ENCODE assay signal across 1 cellular context in the genomic region with DNA sequence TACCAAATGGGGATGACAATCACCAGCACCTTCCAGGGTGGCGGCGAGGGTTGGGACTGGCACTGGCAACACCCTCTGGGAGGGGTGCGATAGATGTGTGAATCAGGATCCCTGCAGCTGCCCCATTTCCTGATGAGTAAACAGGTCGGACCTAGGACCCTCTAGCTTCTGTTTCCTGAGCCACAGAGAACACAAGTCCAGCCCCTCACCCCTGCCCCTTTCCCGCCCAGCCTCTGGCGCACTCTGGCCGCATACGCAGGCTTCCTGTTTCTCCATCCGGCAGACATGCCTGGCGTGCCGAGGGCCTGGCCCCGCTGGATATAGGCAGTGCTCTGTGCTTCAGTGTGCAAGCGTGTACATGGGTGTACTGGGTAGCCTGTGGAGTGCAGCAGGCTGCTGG.
TF ChIP-seq lines count a peak whose summit lies in the region.

No MANE protein-coding gene starts in this region.

TF ChIP-seq in GM23338, 12 proteins besides CTCF, POLR2A, EP300 and RAD21 (continued from another document):
- TF ChIP-seq, protein P1, sequence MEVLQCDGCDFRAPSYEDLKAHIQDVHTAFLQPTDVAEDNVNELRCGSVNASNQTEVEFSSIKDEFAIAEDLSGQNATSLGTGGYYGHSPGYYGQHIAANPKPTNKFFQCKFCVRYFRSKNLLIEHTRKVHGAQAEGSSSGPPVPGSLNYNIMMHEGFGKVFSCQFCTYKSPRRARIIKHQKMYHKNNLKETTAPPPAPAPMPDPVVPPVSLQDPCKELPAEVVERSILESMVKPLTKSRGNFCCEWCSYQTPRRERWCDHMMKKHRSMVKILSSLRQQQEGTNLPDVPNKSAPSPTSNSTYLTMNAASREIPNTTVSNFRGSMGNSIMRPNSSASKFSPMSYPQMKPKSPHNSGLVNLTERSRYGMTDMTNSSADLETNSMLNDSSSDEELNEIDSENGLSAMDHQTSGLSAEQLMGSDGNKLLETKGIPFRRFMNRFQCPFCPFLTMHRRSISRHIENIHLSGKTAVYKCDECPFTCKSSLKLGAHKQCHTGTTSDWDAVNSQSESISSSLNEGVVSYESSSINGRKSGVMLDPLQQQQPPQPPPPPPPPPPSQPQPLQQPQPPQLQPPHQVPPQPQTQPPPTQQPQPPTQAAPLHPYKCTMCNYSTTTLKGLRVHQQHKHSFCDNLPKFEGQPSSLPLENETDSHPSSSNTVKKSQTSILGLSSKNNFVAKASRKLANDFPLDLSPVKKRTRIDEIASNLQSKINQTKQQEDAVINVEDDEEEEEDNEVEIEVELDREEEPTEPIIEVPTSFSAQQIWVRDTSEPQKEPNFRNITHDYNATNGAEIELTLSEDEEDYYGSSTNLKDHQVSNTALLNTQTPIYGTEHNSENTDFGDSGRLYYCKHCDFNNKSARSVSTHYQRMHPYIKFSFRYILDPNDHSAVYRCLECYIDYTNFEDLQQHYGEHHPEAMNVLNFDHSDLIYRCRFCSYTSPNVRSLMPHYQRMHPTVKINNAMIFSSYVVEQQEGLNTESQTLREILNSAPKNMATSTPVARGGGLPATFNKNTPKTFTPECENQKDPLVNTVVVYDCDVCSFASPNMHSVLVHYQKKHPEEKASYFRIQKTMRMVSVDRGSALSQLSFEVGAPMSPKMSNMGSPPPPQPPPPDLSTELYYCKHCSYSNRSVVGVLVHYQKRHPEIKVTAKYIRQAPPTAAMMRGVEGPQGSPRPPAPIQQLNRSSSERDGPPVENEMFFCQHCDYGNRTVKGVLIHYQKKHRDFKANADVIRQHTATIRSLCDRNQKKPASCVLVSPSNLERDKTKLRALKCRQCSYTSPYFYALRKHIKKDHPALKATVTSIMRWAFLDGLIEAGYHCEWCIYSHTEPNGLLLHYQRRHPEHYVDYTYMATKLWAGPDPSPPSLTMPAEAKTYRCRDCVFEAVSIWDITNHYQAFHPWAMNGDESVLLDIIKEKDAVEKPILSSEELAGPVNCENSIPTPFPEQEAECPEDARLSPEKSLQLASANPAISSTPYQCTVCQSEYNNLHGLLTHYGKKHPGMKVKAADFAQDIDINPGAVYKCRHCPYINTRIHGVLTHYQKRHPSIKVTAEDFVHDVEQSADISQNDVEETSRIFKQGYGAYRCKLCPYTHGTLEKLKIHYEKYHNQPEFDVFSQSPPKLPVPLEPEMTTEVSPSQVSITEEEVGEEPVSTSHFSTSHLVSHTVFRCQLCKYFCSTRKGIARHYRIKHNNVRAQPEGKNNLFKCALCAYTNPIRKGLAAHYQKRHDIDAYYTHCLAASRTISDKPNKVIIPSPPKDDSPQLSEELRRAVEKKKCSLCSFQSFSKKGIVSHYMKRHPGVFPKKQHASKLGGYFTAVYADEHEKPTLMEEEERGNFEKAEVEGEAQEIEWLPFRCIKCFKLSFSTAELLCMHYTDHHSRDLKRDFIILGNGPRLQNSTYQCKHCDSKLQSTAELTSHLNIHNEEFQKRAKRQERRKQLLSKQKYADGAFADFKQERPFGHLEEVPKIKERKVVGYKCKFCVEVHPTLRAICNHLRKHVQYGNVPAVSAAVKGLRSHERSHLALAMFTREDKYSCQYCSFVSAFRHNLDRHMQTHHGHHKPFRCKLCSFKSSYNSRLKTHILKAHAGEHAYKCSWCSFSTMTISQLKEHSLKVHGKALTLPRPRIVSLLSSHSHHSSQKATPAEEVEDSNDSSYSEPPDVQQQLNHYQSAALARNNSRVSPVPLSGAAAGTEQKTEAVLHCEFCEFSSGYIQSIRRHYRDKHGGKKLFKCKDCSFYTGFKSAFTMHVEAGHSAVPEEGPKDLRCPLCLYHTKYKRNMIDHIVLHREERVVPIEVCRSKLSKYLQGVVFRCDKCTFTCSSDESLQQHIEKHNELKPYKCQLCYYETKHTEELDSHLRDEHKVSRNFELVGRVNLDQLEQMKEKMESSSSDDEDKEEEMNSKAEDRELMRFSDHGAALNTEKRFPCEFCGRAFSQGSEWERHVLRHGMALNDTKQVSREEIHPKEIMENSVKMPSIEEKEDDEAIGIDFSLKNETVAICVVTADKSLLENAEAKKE (CRISPR knock-in tag; IDR thresholded peaks at IDR 0.05) = no peak
